Comparison of ENCODE assay signal across 13 cellular contexts in genomic region chr7:112481337-112481736, GRCh38. TPM values are rescaled to one million over a fixed set of nuclear protein-coding genes. Genes with fewer than 3 reads are reported as not detected.
DNase-seq lines count a peak whose midpoint lies in the region; ATAC-seq, FAIRE-seq and TF ChIP-seq lines count a peak whose summit lies in the region.
"Had no signal": no experiment of that assay in that cellular context is flagged by ENCODE, and none has a peak within 500 bp of the region (broad histone marks: within the 10 kb centered on the region; RNA-seq: fewer than 3 reads in every experiment).

No MANE protein-coding gene starts in this region.

- H3K79me2 ChIP-seq in PC-9 (ENCODE audit: low read depth) = no peaks in the 10 kb centered on the region

- H2AFZ ChIP-seq in PC-9 = no peak overlapping the region

- TF ChIP-seq POLR2A in A549 (IDR thresholded peaks at IDR 0.05; ENCODE audit: low read length) = no peak
- TF ChIP-seq POLR2A in sigmoid colon (IDR thresholded peaks at IDR 0.05) = no peak

- TF ChIP-seq RAD21 in A549 (conservative IDR thresholded peaks at IDR 0.05 in 1 of 2, IDR thresholded peaks at IDR 0.05 in 1 of 2) = no peak

- H3F3A ChIP-seq in PC-9 (ENCODE audit: insufficient read depth, low read depth) = peaks cover 14% of the 10 kb centered on the region; the same call in 1 of the 2 replicates

- DNase-seq in A549 (ENCODE audit: low read depth in 1 of 2, low spot score in 1 of 2) (no peak), PC-9 (no peak), epithelial cell of prostate (ENCODE audit: low read depth, low spot score) (no peak), sigmoid colon (no peak), nucleus accumbens (lab: John Stamatoyannopoulos, UW) (no peak), NCI-H2227 treated with DMSO at 0.1 percent for 48 hours (lab: John Stamatoyannopoulos, UW) (no peak), DMS53 (lab: John Stamatoyannopoulos, UW) (no peak)
- DNase-seq in central memory CD4-positive, alpha-beta T cell = no peak
- DNase-seq: activated CD4-positive, alpha-beta memory T cell treated with anti-CD3 and anti-CD28 coated beads, Interleukin-2, amount 10 ng/mL, durations not matched to agents 7 days and 5 days; Karpas-422; NCI-H1436 had no signal

- intact Hi-C loops in PC-9 (cut with micrococcal nuclease; ENCODE audit: unreplicated experiment) (loop anchor here (2.0 to 5.0 kb wide), 2 partner anchors 13 to 499 kb away; no protein-coding TSS in a partner anchor), sigmoid colon (cut with DNase I) (loop anchor here (2.0 kb wide), 2 partner anchors 13 to 29 kb away; no protein-coding TSS in a partner anchor)

- H3K9me3 ChIP-seq in A549 = no peaks in the 10 kb centered on the region
- H3K9me3 ChIP-seq in PC-9 (ENCODE audit: insufficient read depth, low read depth) = no peaks in the 10 kb centered on the region
- H3K9me3 ChIP-seq in sigmoid colon = no peaks in the 10 kb centered on the region
- H3K9me3 ChIP-seq: Caco-2 had no signal

- 76% methylated on average over 1 of the region's 1 CpG for WGBS in A549 (ENCODE audit: missing lambda C conversion rate)
- 71 to 81% methylated on average over 1 of the region's 1 CpG for WGBS in sigmoid colon, 2 donors

- H3K9me2 ChIP-seq in PC-9 (ENCODE audit: insufficient read depth) = no peaks in the 10 kb centered on the region

- ATAC-seq in A549 = no peak

- no peak overlapping the region for H3K27ac ChIP-seq in A549
- H3K27ac ChIP-seq in PC-9 = peak overlapping the region; percentile 48
- peak overlapping the region; percentile 0 for H3K27ac ChIP-seq in epithelial cell of prostate
- H3K27ac ChIP-seq in sigmoid colon = peak overlapping the region; percentile 68 to 86 (median 75)
- H3K27ac ChIP-seq: HL-60 had no signal

- TF ChIP-seq EP300 in A549 (IDR thresholded peaks at IDR 0.05) (no peak), sigmoid colon (IDR thresholded peaks at IDR 0.05) (no peak)

- POLR2A ChIA-PET in A549 (lab: Yijun Ruan, JAX) (interaction anchor here (2.5 kb wide), 1 partner anchor 31 kb away, joined by 14 read pairs; the partner anchor contains the start of gene IFRD1), PC-9 (lab: Charles Lee; ENCODE audit: unreplicated experiment) (no interaction called here)

- no peaks in the 10 kb centered on the region for H3K27me3 ChIP-seq in PC-9 (ENCODE audit: insufficient read depth, low read depth)
- no peaks in the 10 kb centered on the region for H3K27me3 ChIP-seq in sigmoid colon

- peaks cover 44% of the 10 kb centered on the region for H3K4me1 ChIP-seq in A549
- H3K4me1 ChIP-seq in PC-9 (replicated peaks; ENCODE audit: insufficient read depth) = peaks cover 35% of the 10 kb centered on the region
- H3K4me1 ChIP-seq in sigmoid colon = peaks cover 0 to 55% (median 53%) of the 10 kb centered on the region in 4 donors

- CTCF ChIA-PET in A549 (lab: Yijun Ruan, JAX) = interaction anchor here (0.6 to 2.3 kb wide), 8 partner anchors 14 to 418 kb away, joined by 3 to 7 read pairs (median 5); no protein-coding TSS in a partner anchor
- CTCF ChIA-PET in PC-9 (lab: Charles Lee) = no interaction called here

- peak; percentile 89 for FAIRE-seq in A549 (lab: Jason Lieb, UNC)

- no peaks in the 10 kb centered on the region for H4K20me1 ChIP-seq in PC-9 (ENCODE audit: insufficient read depth)

- peak overlapping the region; percentile 35; the same call in 2 of the 3 replicates for H3K4me2 ChIP-seq in A549
- peak overlapping the region; percentile 8; the same call in 1 of the 2 replicates for H3K4me2 ChIP-seq in PC-9

- H3K4me3 ChIP-seq in A549 = no peak overlapping the region
- no peak overlapping the region for H3K4me3 ChIP-seq in PC-9
- no peak overlapping the region for H3K4me3 ChIP-seq in sigmoid colon

- TF ChIP-seq CTCF in A549 (IDR thresholded peaks at IDR 0.05) (no peak), PC-9 (conservative IDR thresholded peaks at IDR 0.05) (no peak), sigmoid colon (IDR thresholded peaks at IDR 0.05) (no peak)

- no TSS peak for BruUV-seq in PC-9 (replicated peaks; lab: Mats Ljungman, UMichigan)

- H3K36me3 ChIP-seq in PC-9 (ENCODE audit: low read depth) (no peaks in the 10 kb centered on the region), sigmoid colon (peaks cover 0 to 15% (median 4%) of the 10 kb centered on the region in 4 donors)

TF ChIP-seq in A549, 52 proteins besides CTCF, POLR2A, EP300 and RAD21:
- TF ChIP-seq ELK1 (IDR thresholded peaks at IDR 0.05; ENCODE audit: low read depth, low read length) = no peak
- TF ChIP-seq ZC3H11A (IDR thresholded peaks at IDR 0.05) = no peak
- no peak for TF ChIP-seq RFX5 (IDR thresholded peaks at IDR 0.05)
- TF ChIP-seq CBX8 (IDR thresholded peaks at IDR 0.05) = no peak
- no peak for TF ChIP-seq EHF (CRISPR knock-in tag; IDR thresholded peaks at IDR 0.05)
- TF ChIP-seq BCL3 (IDR thresholded peaks at IDR 0.05) = no peak
- TF ChIP-seq MYC (IDR thresholded peaks at IDR 0.05; ENCODE audit: borderline replicate concordance, low read length) = no peak
- TF ChIP-seq TP53 (CRISPR knock-in tag; IDR thresholded peaks at IDR 0.05) = no peak

RNA-seq across cellular contexts. Expression of gene LSMEM1, which starts 0.5 kb away (rescaled TPM):
- polyA plus RNA-seq in A549 (2011; rRNA removed) (1.3 and 1.7 TPM in 2 replicates), A549 (2017; fragmentation: RNase III; extraction: RNeasy Plus Mini Kit Qiagen cat#74134 plus additional on column Dnase treatment) (0.97 to 1.7 TPM (median 1.1 TPM) in 3 replicates), sigmoid colon (1 to 10 TPM in 2 of 3 donors, not detected in 1; 1.2 to 3.1 TPM)
- 0.13 TPM in 2 replicates for polyA plus RNA-seq in A549 (2012; cell fraction: cytosol; rRNA removed)
- 0.28 and 1.0 TPM in 2 replicates for polyA plus RNA-seq in A549 (2012; cell fraction: nucleus; rRNA removed)
- polyA minus RNA-seq in A549 (2011; rRNA and poly(A)+ RNA removed) = 0.29 and 0.58 TPM in 2 replicates
- total RNA-seq in PC-9 (2021) (2.9 and 3.2 TPM in 2 replicates), sigmoid colon (1 to 10 TPM in 3 of 4 donors, under 1 TPM in 1; 0.82 to 3.9 (median 2.3) TPM)

RNA-seq across cellular contexts. Expression of gene IFRD1, which starts 31.1 kb away (rescaled TPM):
- 95.1 and 129 TPM in 2 replicates for polyA plus RNA-seq in A549 (2011; rRNA removed)
- 29.7 and 34.1 TPM in 2 replicates for polyA plus RNA-seq in A549 (2012; cell fraction: cytosol; rRNA removed)
- polyA plus RNA-seq in A549 (2012; cell fraction: nucleus; rRNA removed) = 35.2 and 36.9 TPM in 2 replicates
- polyA plus RNA-seq in A549 (2017; fragmentation: RNase III; extraction: RNeasy Plus Mini Kit Qiagen cat#74134 plus additional on column Dnase treatment) = 38.8 to 42.7 TPM (median 40.2 TPM) in 3 replicates
- polyA minus RNA-seq in A549 (2011; rRNA and poly(A)+ RNA removed) = 26.4 and 30.7 TPM in 2 replicates
- total RNA-seq in PC-9 (2021) = 79.6 and 89.4 TPM in 2 replicates
- total RNA-seq in sigmoid colon = 10 to 100 TPM; 45.7 to 63.7 (median 49.7) TPM
- 10 to 100 TPM; 22.8 to 35.7 (median 34.4) TPM for polyA plus RNA-seq in sigmoid colon

Comparison
In these comparisons a context has a peak if more than half of its experiments do, and no peak if none do; other contexts are left out.
1. H3K27ac ChIP-seq: peak in PC-9 (single experiment), epithelial cell of prostate (single experiment) and sigmoid colon (4 of 4); none in A549 (0 of 2).